Comparison of ENCODE assay signal across 18 cellular contexts in the genomic region with DNA sequence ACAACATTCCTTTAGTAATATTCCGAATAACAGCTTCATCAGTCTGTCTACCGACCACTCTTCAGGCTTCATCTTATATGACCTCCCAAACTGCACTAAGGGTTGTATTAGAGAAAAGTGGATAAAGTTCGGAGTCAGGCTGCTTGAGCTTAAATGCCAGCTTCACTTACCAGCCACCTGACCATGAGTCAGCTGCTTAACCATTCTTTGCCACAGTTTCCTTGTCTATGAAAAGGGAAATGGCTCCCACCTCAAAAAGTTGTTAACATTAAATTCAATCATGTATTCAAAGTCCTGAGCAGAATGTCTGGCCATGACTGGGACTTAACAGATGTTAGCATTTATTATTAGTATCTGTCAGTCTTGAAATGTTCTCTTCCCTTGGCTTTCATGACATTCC. TPM values are rescaled to one million over a fixed set of nuclear protein-coding genes. Genes with fewer than 3 reads are reported as not detected.
DNase-seq lines count a peak whose midpoint lies in the region; ATAC-seq, FAIRE-seq and TF ChIP-seq lines count a peak whose summit lies in the region.
"Had no signal": no experiment of that assay in that cellular context is flagged by ENCODE, and none has a peak within 500 bp of the region (broad histone marks: within the 10 kb centered on the region; RNA-seq: fewer than 3 reads in every experiment).

No MANE protein-coding gene starts in this region.

- in situ Hi-C loops in SK-MEL-5 (cut with HindIII; ENCODE audit: low pct_unique_long_range_greater_than_20kb, low sequenced_read_pairs) (no loop called here), transverse colon (cut with MboI; ENCODE audit: low pct_ligation_motif_present in 1 of 4, low pct_unique_long_range_greater_than_20kb in 1 of 4, low sequenced_read_pairs in 3 of 4) (no loop called here)

- H3K27me3 ChIP-seq in keratinocyte (ENCODE audit: control insufficient read depth, extremely low read depth, insufficient read depth, low read length) (no peaks in the 10 kb centered on the region), transverse colon (no peaks in the 10 kb centered on the region)
- H3K27me3 ChIP-seq: cardiac muscle cell had no signal

- H3K4me1 Mint-ChIP-seq in activated CD4-positive, alpha-beta T cell treated with anti-CD3 and anti-CD28 coated beads, Interleukin-2, amount 10 ng/mL, durations not matched to agents 24 days and 14 days = peaks cover 46% of the 10 kb centered on the region

- H3K27ac ChIP-seq in keratinocyte (ENCODE audit: control insufficient read depth, insufficient read depth, low read length) = peak overlapping the region; percentile 17
- peak overlapping the region in 3 of 4 donors; percentile 8 to 90 (median 28) for H3K27ac ChIP-seq in transverse colon
- H3K27ac ChIP-seq: cardiac muscle cell, GM23248 had no signal

- H3K36me3 Mint-ChIP-seq in activated CD4-positive, alpha-beta T cell treated with anti-CD3 and anti-CD28 coated beads, Interleukin-2, amount 10 ng/mL, durations not matched to agents 24 days and 14 days (ENCODE audit: low read depth) = peaks cover 18% of the 10 kb centered on the region
- H3K36me3 Mint-ChIP-seq: WTC11 had no signal

- no peaks in the 10 kb centered on the region for H3K9me1 ChIP-seq in keratinocyte (ENCODE audit: control insufficient read depth, extremely low read depth, insufficient read depth, low read length)

- H3K27ac Mint-ChIP-seq in activated CD4-positive, alpha-beta T cell treated with anti-CD3 and anti-CD28 coated beads, Interleukin-2, amount 10 ng/mL, durations not matched to agents 24 days and 14 days = peak overlapping the region; percentile 14
- H3K27ac Mint-ChIP-seq: nephron had no signal

- intact Hi-C loops in activated CD4-positive, alpha-beta T cell treated with anti-CD3 and anti-CD28 coated beads, Interleukin-2, amount 10 ng/mL, durations not matched to agents 24 days and 14 days (cut with micrococcal nuclease) = loop anchor here (5.0 kb wide), 1 partner anchor 79 kb away; no protein-coding TSS in a partner anchor
- intact Hi-C loops in transverse colon (cut with DNase I; ENCODE audit: low total_unique reads) = no loop called here

- H4K20me1 ChIP-seq in keratinocyte (ENCODE audit: control insufficient read depth, extremely low read depth, insufficient read depth, low read length) = no peaks in the 10 kb centered on the region

- no peaks in the 10 kb centered on the region for H3K9me3 ChIP-seq in keratinocyte (ENCODE audit: control insufficient read depth, low read depth, low read length)
- H3K9me3 ChIP-seq in transverse colon = no peaks in the 10 kb centered on the region

- FAIRE-seq in keratinocyte (lab: Jason Lieb, UNC) = no peak
- FAIRE-seq: A204.1, HepG2 had no signal

- dilution Hi-C loops in keratinocyte (cut with MboI; ENCODE audit: extremely low pct_ligation_motif_present, low sequenced_read_pairs) = no loop called here

- peaks cover 0 to 1% of the 10 kb centered on the region in 2 experiments for H3K36me3 ChIP-seq in keratinocyte (ENCODE audit: control insufficient read depth in 2 of 2, extremely low read depth in 1 of 2, insufficient read depth in 2 of 2, low read length in 2 of 2)
- H3K36me3 ChIP-seq in transverse colon = no peaks in the 10 kb centered on the region
- H3K36me3 ChIP-seq: cardiac muscle cell had no signal

- no peak for DNase-seq in activated CD4-positive, alpha-beta T cell treated with anti-CD3 and anti-CD28 coated beads, Interleukin-2, amount 10 ng/mL, durations not matched to agents 24 days and 14 days
- no peak for DNase-seq in activated CD4-positive, alpha-beta T cell treated with anti-CD3 and anti-CD28 coated beads, Interleukin-2, amount 50 U/mL, for 48 hours
- DNase-seq in SK-MEL-5 (ENCODE audit: low read depth, low spot score) = peak; percentile 37
- DNase-seq in keratinocyte (ENCODE audit: low read depth, low spot score) = no peak
- no peak for DNase-seq in transverse colon
- DNase-seq in NCI-H146 (lab: John Stamatoyannopoulos, UW) = no peak
- DNase-seq: CD4-positive, CD25-positive, alpha-beta regulatory T cell; DMS79 treated with DMSO at 0.1 percent for 48 hours; GM23248; NCI-H510A treated with DMSO at 0.1 percent for 48 hours; SIG-M5 had no signal

- 77 to 82% methylated on average over 3 of the region's 3 CpGs for WGBS in transverse colon (ENCODE audit: low coverage in 1 of 2), 2 donors

- no peak overlapping the region for H2AFZ ChIP-seq in keratinocyte (ENCODE audit: control insufficient read depth, low read length)
- H2AFZ ChIP-seq: GM23248 had no signal

- no peaks in the 10 kb centered on the region for H3K9me3 Mint-ChIP-seq in activated CD4-positive, alpha-beta T cell treated with anti-CD3 and anti-CD28 coated beads, Interleukin-2, amount 10 ng/mL, durations not matched to agents 24 days and 14 days
- H3K9me3 Mint-ChIP-seq: CD4-positive, CD25-positive, alpha-beta regulatory T cell; nephron; WTC11 had no signal

- H3K4me3 ChIP-seq in keratinocyte (ENCODE audit: control insufficient read depth in 2 of 3, extremely low read depth in 1 of 3, insufficient read depth in 2 of 3, low read depth in 1 of 3, low read length in 3 of 3) = no peak overlapping the region
- no peak overlapping the region for H3K4me3 ChIP-seq in transverse colon
- H3K4me3 ChIP-seq: cardiac muscle cell, GM23248 had no signal

- no peaks in the 10 kb centered on the region for H3K27me3 Mint-ChIP-seq in activated CD4-positive, alpha-beta T cell treated with anti-CD3 and anti-CD28 coated beads, Interleukin-2, amount 10 ng/mL, durations not matched to agents 24 days and 14 days
- H3K27me3 Mint-ChIP-seq: CD4-positive, CD25-positive, alpha-beta regulatory T cell had no signal

- no peak for TF ChIP-seq POLR2A in transverse colon (IDR thresholded peaks at IDR 0.05)

- H3K4me3 Mint-ChIP-seq in activated CD4-positive, alpha-beta T cell treated with anti-CD3 and anti-CD28 coated beads, Interleukin-2, amount 10 ng/mL, durations not matched to agents 24 days and 14 days = no peak overlapping the region
- H3K4me3 Mint-ChIP-seq: nephron, WTC11 had no signal

- no peak for TF ChIP-seq EP300 in transverse colon (IDR thresholded peaks at IDR 0.05; ENCODE audit: low read depth)

- no peak overlapping the region for H3K9ac ChIP-seq in keratinocyte (ENCODE audit: control insufficient read depth, extremely low read depth, insufficient read depth, low read length)
- H3K9ac ChIP-seq: GM23248 had no signal

- no peaks in the 10 kb centered on the region for H3K79me2 ChIP-seq in keratinocyte (ENCODE audit: control insufficient read depth, insufficient read depth, low read length)

- peak overlapping the region; percentile 8 for H3K4me2 ChIP-seq in keratinocyte (ENCODE audit: control insufficient read depth, extremely low read depth, insufficient read depth, low read depth, low read length)

- ATAC-seq in GM19351 (IDR thresholded peaks at IDR 0.05; ENCODE audit: unreplicated experiment) = no peak
- no peak for ATAC-seq in HG03045 (IDR thresholded peaks at IDR 0.05; ENCODE audit: unreplicated experiment)
- ATAC-seq: HepG2, WTC11 had no signal

- no peak for TF ChIP-seq CTCF in keratinocyte (optimal IDR thresholded peaks at IDR 0.05 in 1 of 3, IDR thresholded peaks at IDR 0.05 in 1 of 3, conservative IDR thresholded peaks at IDR 0.05 in 1 of 3; ENCODE audit: extremely low read depth in 1 of 3, insufficient read depth in 2 of 3, low read length in 3 of 3)
- no peak for TF ChIP-seq CTCF in transverse colon (IDR thresholded peaks at IDR 0.05)

- H3K4me1 ChIP-seq in keratinocyte (ENCODE audit: control insufficient read depth, extremely low read depth, insufficient read depth, low read length) (peaks cover 8% of the 10 kb centered on the region), transverse colon (peaks cover 28 to 71% (median 53%) of the 10 kb centered on the region in 4 donors)

RNA-seq across cellular contexts. Expression of gene LIMK2, which starts 20.9 kb away (rescaled TPM):
- 34.2 and 35.9 TPM in 2 replicates for total RNA-seq in activated CD4-positive, alpha-beta T cell treated with anti-CD3 and anti-CD28 coated beads, Interleukin-2, amount 10 ng/mL, durations not matched to agents 24 days and 14 days
- 36.6 and 43.9 TPM in 2 replicates for total RNA-seq in SK-MEL-5 (2014; rRNA removed; shearing (Covaris generic))
- 29.2 and 42.2 TPM in 2 replicates for polyA plus RNA-seq in SK-MEL-5 (2015; cell fraction: cytosol; rRNA removed)
- polyA plus RNA-seq in SK-MEL-5 (2015; cell fraction: nucleus; rRNA removed) = 60.3 and 66.3 TPM in 2 replicates
- 28.8 to 56.3 TPM (median 42.6 TPM) in 3 replicates for polyA plus RNA-seq in keratinocyte
- 118 TPM for polyA plus RNA-seq in keratinocyte (2011; ENCODE audit: low read depth)
- 49.1 and 67.7 TPM in 2 replicates for polyA plus RNA-seq in keratinocyte (2011; cell fraction: cytosol; rRNA removed)
- polyA plus RNA-seq in keratinocyte (2011; cell fraction: nucleus; rRNA removed) = 166 and 190 TPM in 2 replicates
- 97.8 and 136 TPM in 2 replicates for polyA plus RNA-seq in keratinocyte (2012; ENCODE audit: low replicate concordance)
- 62.9 to 141 TPM (median 89.5 TPM) in 3 replicates for polyA minus RNA-seq in keratinocyte
- polyA minus RNA-seq in keratinocyte (2011; cell fraction: cytosol; rRNA and poly(A)+ RNA removed) = 27.8 TPM
- 91.0 and 121 TPM in 2 replicates for polyA minus RNA-seq in keratinocyte (2011; cell fraction: nucleus; rRNA and poly(A)+ RNA removed)
- 100 to 1,000 TPM; 124 to 283 (median 210) TPM for total RNA-seq in transverse colon

RNA-seq across cellular contexts. Expression of gene PIK3IP1, which starts 59.3 kb away (rescaled TPM):
- 12.4 TPM in 2 replicates for total RNA-seq in activated CD4-positive, alpha-beta T cell treated with anti-CD3 and anti-CD28 coated beads, Interleukin-2, amount 10 ng/mL, durations not matched to agents 24 days and 14 days
- 2.3 and 2.7 TPM in 2 replicates for total RNA-seq in SK-MEL-5 (2014; rRNA removed; shearing (Covaris generic))
- 0.98 and 3.5 TPM in 2 replicates for polyA plus RNA-seq in SK-MEL-5 (2015; cell fraction: cytosol; rRNA removed)
- 1.6 and 4.6 TPM in 2 replicates for polyA plus RNA-seq in SK-MEL-5 (2015; cell fraction: nucleus; rRNA removed)
- 13.3 to 25.6 TPM (median 13.9 TPM) in 3 replicates for polyA plus RNA-seq in keratinocyte
- polyA plus RNA-seq in keratinocyte (2011; ENCODE audit: low read depth) = 26.2 TPM
- 7.2 and 9.9 TPM in 2 replicates for polyA plus RNA-seq in keratinocyte (2011; cell fraction: cytosol; rRNA removed)
- 33.1 and 36.3 TPM in 2 replicates for polyA plus RNA-seq in keratinocyte (2011; cell fraction: nucleus; rRNA removed)
- 11.0 and 34.9 TPM in 2 replicates for polyA plus RNA-seq in keratinocyte (2012; ENCODE audit: low replicate concordance)
- 6.2 to 25.4 TPM (median 10.1 TPM) in 3 replicates for polyA minus RNA-seq in keratinocyte
- 22.3 TPM for polyA minus RNA-seq in keratinocyte (2011; cell fraction: cytosol; rRNA and poly(A)+ RNA removed)
- 37.1 and 42.4 TPM in 2 replicates for polyA minus RNA-seq in keratinocyte (2011; cell fraction: nucleus; rRNA and poly(A)+ RNA removed)
- 10 to 100 TPM; 11.6 to 46.7 (median 35.2) TPM for total RNA-seq in transverse colon
